3 cellular contexts compared by ENCODE assay signal in the genomic region with DNA sequence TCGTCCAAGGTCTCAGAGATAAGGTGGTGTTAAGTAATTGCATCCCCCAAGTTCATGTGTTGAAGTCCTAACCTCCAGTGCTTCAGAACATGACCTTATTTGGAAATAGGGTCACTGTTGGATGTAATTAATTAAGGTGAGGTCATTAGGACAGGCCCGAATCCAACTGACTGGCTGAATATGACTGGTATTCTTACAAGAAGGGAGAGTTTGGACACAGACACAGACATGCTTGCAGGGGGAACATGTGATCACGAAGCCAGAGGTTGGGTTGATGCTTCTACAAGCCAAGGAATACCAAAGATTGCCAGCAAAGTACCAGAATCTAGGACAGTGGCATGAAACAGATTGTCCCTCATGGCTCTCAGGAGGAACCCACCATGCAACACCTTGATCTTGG.
TF ChIP-seq lines count a peak whose summit lies in the region.

No MANE protein-coding gene starts in this region.

TF ChIP-seq in IMR-90, 13 proteins besides CTCF, POLR2A, EP300 and RAD21:
- TF ChIP-seq CEBPB (IDR thresholded peaks at IDR 0.05; ENCODE audit: low read depth, low read length): no peak
- TF ChIP-seq, protein P1, sequence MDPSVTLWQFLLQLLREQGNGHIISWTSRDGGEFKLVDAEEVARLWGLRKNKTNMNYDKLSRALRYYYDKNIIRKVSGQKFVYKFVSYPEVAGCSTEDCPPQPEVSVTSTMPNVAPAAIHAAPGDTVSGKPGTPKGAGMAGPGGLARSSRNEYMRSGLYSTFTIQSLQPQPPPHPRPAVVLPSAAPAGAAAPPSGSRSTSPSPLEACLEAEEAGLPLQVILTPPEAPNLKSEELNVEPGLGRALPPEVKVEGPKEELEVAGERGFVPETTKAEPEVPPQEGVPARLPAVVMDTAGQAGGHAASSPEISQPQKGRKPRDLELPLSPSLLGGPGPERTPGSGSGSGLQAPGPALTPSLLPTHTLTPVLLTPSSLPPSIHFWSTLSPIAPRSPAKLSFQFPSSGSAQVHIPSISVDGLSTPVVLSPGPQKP (IDR thresholded peaks at IDR 0.05; ENCODE audit: borderline replicate concordance, low read depth, low read length): no peak
- no peak for TF ChIP-seq MAFK (IDR thresholded peaks at IDR 0.05; ENCODE audit: low read depth, low read length)
- no peak for TF ChIP-seq NFE2L2 (IDR thresholded peaks at IDR 0.05; ENCODE audit: low read depth, low read length)
- no peak for TF ChIP-seq FOS (IDR thresholded peaks at IDR 0.05; ENCODE audit: low read depth, low read length)
- TF ChIP-seq CHD1 (IDR thresholded peaks at IDR 0.05; ENCODE audit: low read depth, low read length): no peak
- TF ChIP-seq MAZ (IDR thresholded peaks at IDR 0.05; ENCODE audit: borderline replicate concordance, low read depth, low read length): no peak
- no peak for TF ChIP-seq MXI1 (IDR thresholded peaks at IDR 0.05; ENCODE audit: borderline replicate concordance, low read depth, low read length)
- TF ChIP-seq RCOR1 (IDR thresholded peaks at IDR 0.05; ENCODE audit: insufficient replicate concordance, low read length): no peak
- TF ChIP-seq RFX5 (IDR thresholded peaks at IDR 0.05; ENCODE audit: low read depth, low read length): no peak
- TF ChIP-seq, protein P2, sequence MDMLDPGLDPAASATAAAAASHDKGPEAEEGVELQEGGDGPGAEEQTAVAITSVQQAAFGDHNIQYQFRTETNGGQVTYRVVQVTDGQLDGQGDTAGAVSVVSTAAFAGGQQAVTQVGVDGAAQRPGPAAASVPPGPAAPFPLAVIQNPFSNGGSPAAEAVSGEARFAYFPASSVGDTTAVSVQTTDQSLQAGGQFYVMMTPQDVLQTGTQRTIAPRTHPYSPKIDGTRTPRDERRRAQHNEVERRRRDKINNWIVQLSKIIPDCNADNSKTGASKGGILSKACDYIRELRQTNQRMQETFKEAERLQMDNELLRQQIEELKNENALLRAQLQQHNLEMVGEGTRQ (IDR thresholded peaks at IDR 0.05; ENCODE audit: low read depth, low read length): no peak
- no peak for TF ChIP-seq SMC3 (IDR thresholded peaks at IDR 0.05; ENCODE audit: low read depth, low read length)
- no peak for TF ChIP-seq BHLHE40 (IDR thresholded peaks at IDR 0.05; ENCODE audit: low read depth, low read length)

TF ChIP-seq in endothelial cell of umbilical vein, 7 proteins besides CTCF, POLR2A, EP300 and RAD21:
- TF ChIP-seq EZH2 (IDR thresholded peaks at IDR 0.05; ENCODE audit: borderline replicate concordance, low read depth, low read length, severe bottlenecking) (no peak), JUN (IDR thresholded peaks at IDR 0.05; ENCODE audit: borderline replicate concordance, insufficient read depth, insufficient read length, low read depth) (no peak)

TF ChIP-seq in GM23338, 12 proteins besides CTCF, POLR2A, EP300 and RAD21:
- TF ChIP-seq NANOG (IDR thresholded peaks at IDR 0.05; ENCODE audit: borderline replicate concordance) (no peak), ETS1 (IDR thresholded peaks at IDR 0.05) (no peak), CREB1 (CRISPR knock-in tag; IDR thresholded peaks at IDR 0.05; ENCODE audit: low read depth) (no peak)
